In the genomic region with DNA sequence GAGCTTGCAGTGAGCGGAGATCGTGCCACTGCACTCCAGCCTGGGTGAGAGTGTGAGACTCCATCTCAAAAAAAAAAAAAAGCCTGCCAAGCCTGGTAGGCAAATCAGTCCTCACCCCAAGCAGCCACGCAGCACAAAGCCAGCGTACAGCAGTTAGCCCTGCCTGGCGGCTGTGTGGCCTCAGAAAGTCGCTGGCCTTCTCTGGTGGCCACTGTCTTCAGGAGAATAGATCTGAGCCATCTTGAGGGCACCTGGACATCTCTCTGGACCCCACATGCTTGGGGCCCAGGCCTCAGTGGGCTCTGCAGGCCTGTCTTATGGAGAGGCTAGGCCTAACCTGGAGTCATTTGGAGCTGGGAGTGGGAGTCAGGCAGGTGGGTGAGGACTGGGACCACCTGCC, we compare ENCODE assay signal across 22 cellular contexts. TPM values are rescaled to one million over a fixed set of nuclear protein-coding genes. Genes with fewer than 3 reads are reported as not detected.
A peak's percentile ranks its signal among the peaks of the same experiment; 100 is the strongest.
DNase-seq lines count a peak whose midpoint lies in the region; ATAC-seq, FAIRE-seq and TF ChIP-seq lines count a peak whose summit lies in the region.
"Had no signal": no experiment of that assay in that cellular context is flagged by ENCODE, and none has a peak within 500 bp of the region (broad histone marks: within the 10 kb centered on the region; RNA-seq: fewer than 3 reads in every experiment).

No MANE protein-coding gene starts in this region.

- no peak for DNase-seq in HepG2 (ENCODE audit: low spot score)
- DNase-seq in right lobe of liver, result no peak
- DNase-seq in stimulated activated naive B cell treated with anti-CD40 and anti-IgM and Interleukin-4, amounts not matched to agents 10 μg/mL and 1 μg/mL and 100 μg/mL, for 72 hours, result no peak
- peak; percentile 58 for DNase-seq in upper lobe of right lung
- no peak for DNase-seq in SIG-M5 treated with dmso at 0.1 percent for 504 hours (lab: John Stamatoyannopoulos, UW; ENCODE audit: unreplicated experiment)
- DNase-seq in hypothalamus (lab: John Stamatoyannopoulos, UW), result no peak
- DNase-seq: Caco-2; CD4-positive, CD25-positive, alpha-beta regulatory T cell; CD8-positive, alpha-beta T cell; DMS153; DND-41; GM23248; H7; HCEC 1CT had no signal

- H3K9me3 ChIP-seq in HepG2 (ENCODE audit: low read length) (no peaks in the 10 kb centered on the region), right lobe of liver (no peaks in the 10 kb centered on the region), upper lobe of right lung (no peaks in the 10 kb centered on the region)
- H3K9me3 ChIP-seq: Caco-2 had no signal

- BruUV-seq in HepG2 (replicated peaks; lab: Mats Ljungman, UMichigan), result no TSS peak

- no peak overlapping the region for H3K4me3 ChIP-seq in HepG2 (replicated peaks in 1 of 3; ENCODE audit: insufficient read depth in 1 of 3, low read depth in 2 of 3, low read length in 3 of 3)
- H3K4me3 ChIP-seq in right lobe of liver, result no peak overlapping the region
- H3K4me3 ChIP-seq in upper lobe of right lung, result no peak overlapping the region
- H3K4me3 ChIP-seq: BLaER1, GM23248 had no signal

- WGBS in HepG2 (ENCODE audit: low lambda C conversion rate), result 98% methylated on average over 6 of the region's 6 CpGs
- 89% methylated on average over 6 of the region's 6 CpGs for WGBS in right lobe of liver (ENCODE audit: insufficient coverage, low coverage, low lambda C conversion rate, missing lambda C conversion rate)

- peaks cover 16 to 28% of the 10 kb centered on the region in 2 donors for H3K36me3 Mint-ChIP-seq in stimulated activated naive B cell treated with anti-CD40 and anti-IgM and Interleukin-4, amounts not matched to agents 10 μg/mL and 1 μg/mL and 100 μg/mL, for 72 hours

- TF ChIP-seq EP300 in HepG2 (IDR thresholded peaks at IDR 0.05; ENCODE audit: low read depth in 2 of 2, low read length in 2 of 2), result no peak
- no peak for TF ChIP-seq EP300 in HepG2 (CRISPR knock-in tag; IDR thresholded peaks at IDR 0.05; ENCODE audit: borderline replicate concordance)

- intact Hi-C loops in HepG2 (cut with micrococcal nuclease; ENCODE audit: unreplicated experiment), result no loop called here
- intact Hi-C loops in right lobe of liver (cut with DNase I), result no loop called here
- intact Hi-C loops in upper lobe of right lung (cut with DNase I), result no loop called here

- H3K4me1 ChIP-seq in HepG2 (ENCODE audit: insufficient read depth, low read length), result no peaks in the 10 kb centered on the region
- H3K4me1 ChIP-seq in right lobe of liver, result no peaks in the 10 kb centered on the region
- H3K4me1 ChIP-seq in upper lobe of right lung, result no peaks in the 10 kb centered on the region
- H3K4me1 ChIP-seq: BLaER1, Caco-2 had no signal

- H3K79me2 ChIP-seq in HepG2 (ENCODE audit: insufficient read depth, low read length), result no peaks in the 10 kb centered on the region

- H3K36me3 ChIP-seq in HepG2 (replicated peaks in 1 of 2; ENCODE audit: control insufficient read depth in 1 of 2, insufficient read depth in 2 of 2, low read length in 2 of 2), result peaks cover 8 to 15% of the 10 kb centered on the region in 2 experiments; a peak in 4 of 5 replicates
- H3K36me3 ChIP-seq in right lobe of liver, result peaks cover 0 to 31% (median 5%) of the 10 kb centered on the region in 4 donors
- peaks cover 35% of the 10 kb centered on the region for H3K36me3 ChIP-seq in upper lobe of right lung

- TF ChIP-seq CTCF in HepG2 (CRISPR knock-in tag; IDR thresholded peaks at IDR 0.05), result no peak
- TF ChIP-seq CTCF in right lobe of liver (IDR thresholded peaks at IDR 0.05), result no peak
- TF ChIP-seq CTCF in upper lobe of right lung (IDR thresholded peaks at IDR 0.05), result no peak

- no peak overlapping the region for H3K4me3 Mint-ChIP-seq in stimulated activated naive B cell treated with anti-CD40 and anti-IgM and Interleukin-4, amounts not matched to agents 10 μg/mL and 1 μg/mL and 100 μg/mL, for 72 hours
- H3K4me3 Mint-ChIP-seq: B cell; CD4-positive, CD25-positive, alpha-beta regulatory T cell; CD8-positive, alpha-beta T cell had no signal

- H3K4me2 ChIP-seq in HepG2 (ENCODE audit: low read depth, low read length), result no peak overlapping the region
- H3K4me2 ChIP-seq: BLaER1 had no signal

- ATAC-seq in HepG2 (no peak), right lobe of liver (no peak), upper lobe of right lung (no peak)
- no peak for ATAC-seq in stimulated activated naive B cell treated with anti-CD40 and anti-IgM and Interleukin-4, amounts not matched to agents 10 μg/mL and 1 μg/mL and 100 μg/mL, for 72 hours (replicated peaks)
- ATAC-seq: CD8-positive, alpha-beta T cell had no signal

- CTCF ChIA-PET in HepG2 (lab: Yijun Ruan, JAX; ENCODE audit: low intra/inter-chr PET ratio, low total read pairs), result no interaction called here

- H3K9me3 Mint-ChIP-seq in stimulated activated naive B cell treated with anti-CD40 and anti-IgM and Interleukin-4, amounts not matched to agents 10 μg/mL and 1 μg/mL and 100 μg/mL, for 72 hours, result no peaks in the 10 kb centered on the region
- H3K9me3 Mint-ChIP-seq: CD8-positive, alpha-beta T cell had no signal

- H3K27me3 Mint-ChIP-seq in stimulated activated naive B cell treated with anti-CD40 and anti-IgM and Interleukin-4, amounts not matched to agents 10 μg/mL and 1 μg/mL and 100 μg/mL, for 72 hours, result no peaks in the 10 kb centered on the region
- H3K27me3 Mint-ChIP-seq: B cell; CD4-positive, CD25-positive, alpha-beta regulatory T cell had no signal

- H3K27ac ChIP-seq in HepG2 (ENCODE audit: extremely low read length, insufficient read depth, low read length) (no peak overlapping the region), right lobe of liver (no peak overlapping the region), upper lobe of right lung (no peak overlapping the region)
- H3K27ac ChIP-seq: 22Rv1, BLaER1, C4-2B, GM23248 had no signal

- H4K20me1 ChIP-seq in HepG2 (ENCODE audit: insufficient read depth, low read length), result no peaks in the 10 kb centered on the region

- in situ Hi-C loops in HepG2 (cut with HindIII; ENCODE audit: extremely low pct_ligation_motif_present, low pct_unique_long_range_greater_than_20kb), result no loop called here

- H3K9ac ChIP-seq in HepG2 (ENCODE audit: insufficient read depth, low read depth, low read length), result no peak overlapping the region
- H3K9ac ChIP-seq: BLaER1, GM23248 had no signal

- TF ChIP-seq RAD21 in HepG2 (CRISPR knock-in tag; IDR thresholded peaks at IDR 0.05), result no peak

- peaks cover 0 to 2% of the 10 kb centered on the region in 2 donors for H3K4me1 Mint-ChIP-seq in stimulated activated naive B cell treated with anti-CD40 and anti-IgM and Interleukin-4, amounts not matched to agents 10 μg/mL and 1 μg/mL and 100 μg/mL, for 72 hours
- H3K4me1 Mint-ChIP-seq: B cell; CD4-positive, CD25-positive, alpha-beta regulatory T cell had no signal

- FAIRE-seq in HepG2 (lab: Jason Lieb, UNC), result no peak
- FAIRE-seq: A204.1, G401.6, GM12892, H1 had no signal

- no peaks in the 10 kb centered on the region for H3K27me3 ChIP-seq in HepG2 (ENCODE audit: control insufficient read depth in 1 of 2, insufficient read depth in 2 of 2, low read length in 2 of 2)
- H3K27me3 ChIP-seq in right lobe of liver, result no peaks in the 10 kb centered on the region
- H3K27me3 ChIP-seq in upper lobe of right lung, result no peaks in the 10 kb centered on the region
- H3K27me3 ChIP-seq: BLaER1 had no signal

- no peak overlapping the region for H2AFZ ChIP-seq in HepG2 (ENCODE audit: low read length)
- H2AFZ ChIP-seq: GM23248 had no signal

- POLR2A ChIA-PET in HepG2 (lab: Yijun Ruan, JAX), result no interaction called here

- TF ChIP-seq POLR2A in HepG2 (IDR thresholded peaks at IDR 0.05; ENCODE audit: insufficient read depth in 1 of 2, low read depth in 2 of 2, low read length in 2 of 2) (no peak), right lobe of liver (IDR thresholded peaks at IDR 0.05) (no peak)

- peak overlapping the region; percentile 14 for H3K27ac Mint-ChIP-seq in stimulated activated naive B cell treated with anti-CD40 and anti-IgM and Interleukin-4, amounts not matched to agents 10 μg/mL and 1 μg/mL and 100 μg/mL, for 72 hours
- H3K27ac Mint-ChIP-seq: B cell; CD4-positive, CD25-positive, alpha-beta regulatory T cell; CD8-positive, alpha-beta T cell had no signal

RNA-seq across cellular contexts. Expression of a gene that starts 23.0 kb away (rescaled TPM):
- total RNA-seq in HepG2 (2016; rRNA removed; fragmentation: Illumina TruSeq; extraction: Trizol) (20.1 and 22.4 TPM in 2 replicates), right lobe of liver (10 to 100 TPM in 5 of 6 experiments, 1 to 10 TPM in 1; 9.9 to 20.0 (median 14.9) TPM), upper lobe of right lung (25.4 TPM)
- 4.3 and 5.1 TPM in 2 replicates for total RNA-seq in HepG2 (2016; cell fraction: cytosol; rRNA removed; fragmentation: Illumina TruSeq; extraction: Trizol; ENCODE audit: low read depth)
- total RNA-seq in HepG2 (2016; cell fraction: insoluble cytoplasmic fraction; rRNA removed; fragmentation: Illumina TruSeq; extraction: Trizol), result 16.7 and 23.3 TPM in 2 replicates
- 9.8 and 11.2 TPM in 2 replicates for total RNA-seq in HepG2 (2016; cell fraction: membrane; rRNA removed; fragmentation: Illumina TruSeq; extraction: Trizol)
- 9.7 and 15.2 TPM in 2 replicates for total RNA-seq in HepG2 (2016; cell fraction: nucleus; rRNA removed; fragmentation: Illumina TruSeq; extraction: Trizol)
- polyA plus RNA-seq in HepG2 (2011; rRNA removed), result 8.7 and 9.0 TPM in 2 replicates
- polyA plus RNA-seq in HepG2 (2011; cell fraction: cytosol; rRNA removed), result 11.2 and 43.1 TPM in 2 replicates
- polyA plus RNA-seq in HepG2 (2011; cell fraction: nucleus; rRNA removed), result 22.4 and 27.4 TPM in 2 replicates
- polyA plus RNA-seq in HepG2 (2012), result 19.1 and 20.7 TPM in 2 replicates
- 3.3 and 3.5 TPM in 2 replicates for polyA plus RNA-seq in HepG2 (2016; cell fraction: cytosol; fragmentation: Illumina TruSeq; extraction: Trizol; ENCODE audit: low read depth)
- 18.2 and 33.3 TPM in 2 replicates for polyA plus RNA-seq in HepG2 (2016; cell fraction: insoluble cytoplasmic fraction; fragmentation: Illumina TruSeq; extraction: Trizol; ENCODE audit: low read depth)
- 5.6 and 5.9 TPM in 2 replicates for polyA plus RNA-seq in HepG2 (2016; cell fraction: membrane; fragmentation: Illumina TruSeq; extraction: Trizol; ENCODE audit: low read depth)
- 36.3 and 39.1 TPM in 2 replicates for polyA plus RNA-seq in HepG2 (2016; cell fraction: nucleus; fragmentation: Illumina TruSeq; extraction: Trizol; ENCODE audit: insufficient read depth, low read depth)
- polyA minus RNA-seq in HepG2 (2011; rRNA and poly(A)+ RNA removed; ENCODE audit: low replicate concordance), result 12.2 and 13.9 TPM in 2 replicates
- 5.1 and 7.7 TPM in 2 replicates for polyA minus RNA-seq in HepG2 (2011; cell fraction: cytosol; rRNA and poly(A)+ RNA removed)
- polyA minus RNA-seq in HepG2 (2011; cell fraction: nucleus; rRNA and poly(A)+ RNA removed), result 14.5 and 15.1 TPM in 2 replicates

RNA-seq across cellular contexts. Expression of a gene that starts 36.1 kb away (rescaled TPM):
- total RNA-seq in HepG2 (2016; rRNA removed; fragmentation: Illumina TruSeq; extraction: Trizol) (3.5 and 3.6 TPM in 2 replicates), right lobe of liver (10 to 100 TPM; 19.0 to 38.5 (median 27.7) TPM), upper lobe of right lung (54.3 TPM)
- 1.8 TPM in 2 replicates for total RNA-seq in HepG2 (2016; cell fraction: cytosol; rRNA removed; fragmentation: Illumina TruSeq; extraction: Trizol; ENCODE audit: low read depth)
- total RNA-seq in HepG2 (2016; cell fraction: insoluble cytoplasmic fraction; rRNA removed; fragmentation: Illumina TruSeq; extraction: Trizol), result 2.7 and 3.2 TPM in 2 replicates
- total RNA-seq in HepG2 (2016; cell fraction: membrane; rRNA removed; fragmentation: Illumina TruSeq; extraction: Trizol), result 3.7 and 4.3 TPM in 2 replicates
- 3.0 and 3.1 TPM in 2 replicates for total RNA-seq in HepG2 (2016; cell fraction: nucleus; rRNA removed; fragmentation: Illumina TruSeq; extraction: Trizol)
- 4.0 and 5.5 TPM in 2 replicates for polyA plus RNA-seq in HepG2 (2011; rRNA removed)
- 2.9 and 4.8 TPM in 2 replicates for polyA plus RNA-seq in HepG2 (2011; cell fraction: cytosol; rRNA removed)
- polyA plus RNA-seq in HepG2 (2011; cell fraction: nucleus; rRNA removed), result 23.5 and 34.3 TPM in 2 replicates
- polyA plus RNA-seq in HepG2 (2012), result 4.7 and 6.0 TPM in 2 replicates
- polyA plus RNA-seq in HepG2 (2016; cell fraction: cytosol; fragmentation: Illumina TruSeq; extraction: Trizol; ENCODE audit: low read depth), result 0.96 and 1.2 TPM in 2 replicates
- polyA plus RNA-seq in HepG2 (2016; cell fraction: insoluble cytoplasmic fraction; fragmentation: Illumina TruSeq; extraction: Trizol; ENCODE audit: low read depth), result 4.5 and 4.8 TPM in 2 replicates
- polyA plus RNA-seq in HepG2 (2016; cell fraction: membrane; fragmentation: Illumina TruSeq; extraction: Trizol; ENCODE audit: low read depth), result 2.7 and 3.0 TPM in 2 replicates
- polyA plus RNA-seq in HepG2 (2016; cell fraction: nucleus; fragmentation: Illumina TruSeq; extraction: Trizol; ENCODE audit: insufficient read depth, low read depth), result 9.7 and 9.9 TPM in 2 replicates
- 4.3 and 12.1 TPM in 2 replicates for polyA minus RNA-seq in HepG2 (2011; rRNA and poly(A)+ RNA removed; ENCODE audit: low replicate concordance)
- polyA minus RNA-seq in HepG2 (2011; cell fraction: cytosol; rRNA and poly(A)+ RNA removed), result 9.4 and 10.5 TPM in 2 replicates
- 5.0 and 5.4 TPM in 2 replicates for polyA minus RNA-seq in HepG2 (2011; cell fraction: nucleus; rRNA and poly(A)+ RNA removed)

RNA-seq across cellular contexts. Expression of a gene that starts 45.3 kb away (rescaled TPM):
- 1,722 and 1,777 TPM in 2 replicates for total RNA-seq in HepG2 (2016; rRNA removed; fragmentation: Illumina TruSeq; extraction: Trizol)
- total RNA-seq in HepG2 (2016; cell fraction: cytosol; rRNA removed; fragmentation: Illumina TruSeq; extraction: Trizol; ENCODE audit: low read depth), result 663 and 837 TPM in 2 replicates
- total RNA-seq in HepG2 (2016; cell fraction: insoluble cytoplasmic fraction; rRNA removed; fragmentation: Illumina TruSeq; extraction: Trizol), result 1,312 and 1,845 TPM in 2 replicates
- total RNA-seq in HepG2 (2016; cell fraction: membrane; rRNA removed; fragmentation: Illumina TruSeq; extraction: Trizol), result 2,334 and 2,783 TPM in 2 replicates
- 709 and 773 TPM in 2 replicates for total RNA-seq in HepG2 (2016; cell fraction: nucleus; rRNA removed; fragmentation: Illumina TruSeq; extraction: Trizol)
- 1,441 and 1,465 TPM in 2 replicates for polyA plus RNA-seq in HepG2 (2011; rRNA removed)
- polyA plus RNA-seq in HepG2 (2011; cell fraction: cytosol; rRNA removed), result 1,619 and 2,301 TPM in 2 replicates
- polyA plus RNA-seq in HepG2 (2011; cell fraction: nucleus; rRNA removed), result 945 and 1,058 TPM in 2 replicates
- polyA plus RNA-seq in HepG2 (2012), result 2,825 and 3,817 TPM in 2 replicates
- polyA plus RNA-seq in HepG2 (2016; cell fraction: cytosol; fragmentation: Illumina TruSeq; extraction: Trizol; ENCODE audit: low read depth), result 660 and 778 TPM in 2 replicates
- polyA plus RNA-seq in HepG2 (2016; cell fraction: insoluble cytoplasmic fraction; fragmentation: Illumina TruSeq; extraction: Trizol; ENCODE audit: low read depth), result 1,198 and 1,548 TPM in 2 replicates
- polyA plus RNA-seq in HepG2 (2016; cell fraction: membrane; fragmentation: Illumina TruSeq; extraction: Trizol; ENCODE audit: low read depth), result 1,837 and 2,206 TPM in 2 replicates
- 1,012 and 1,080 TPM in 2 replicates for polyA plus RNA-seq in HepG2 (2016; cell fraction: nucleus; fragmentation: Illumina TruSeq; extraction: Trizol; ENCODE audit: insufficient read depth, low read depth)
- 1,462 and 3,209 TPM in 2 replicates for polyA minus RNA-seq in HepG2 (2011; rRNA and poly(A)+ RNA removed; ENCODE audit: low replicate concordance)
- polyA minus RNA-seq in HepG2 (2011; cell fraction: cytosol; rRNA and poly(A)+ RNA removed), result 1,805 and 1,823 TPM in 2 replicates
- 434 and 615 TPM in 2 replicates for polyA minus RNA-seq in HepG2 (2011; cell fraction: nucleus; rRNA and poly(A)+ RNA removed)
- 1,000 to 10,000 TPM in 4 of 6 experiments, 100 to 1,000 TPM in 2; 933 to 1,231 (median 1,031) TPM for total RNA-seq in right lobe of liver
- 1,960 TPM for total RNA-seq in upper lobe of right lung

RNA-seq across cellular contexts. Expression of a gene that starts 59.7 kb away (rescaled TPM):
- total RNA-seq in HepG2 (2016; rRNA removed; fragmentation: Illumina TruSeq; extraction: Trizol) (22.0 and 30.5 TPM in 2 replicates), right lobe of liver (10 to 100 TPM; 13.1 to 63.7 (median 24.9) TPM), upper lobe of right lung (70.7 TPM)
- total RNA-seq in HepG2 (2016; cell fraction: cytosol; rRNA removed; fragmentation: Illumina TruSeq; extraction: Trizol; ENCODE audit: low read depth), result 5.0 and 5.5 TPM in 2 replicates
- 18.7 and 32.5 TPM in 2 replicates for total RNA-seq in HepG2 (2016; cell fraction: insoluble cytoplasmic fraction; rRNA removed; fragmentation: Illumina TruSeq; extraction: Trizol)
- 9.6 and 13.4 TPM in 2 replicates for total RNA-seq in HepG2 (2016; cell fraction: membrane; rRNA removed; fragmentation: Illumina TruSeq; extraction: Trizol)
- 20.1 and 21.1 TPM in 2 replicates for total RNA-seq in HepG2 (2016; cell fraction: nucleus; rRNA removed; fragmentation: Illumina TruSeq; extraction: Trizol)
- 37.3 and 51.9 TPM in 2 replicates for polyA plus RNA-seq in HepG2 (2011; rRNA removed)
- polyA plus RNA-seq in HepG2 (2011; cell fraction: cytosol; rRNA removed), result 36.9 and 42.7 TPM in 2 replicates
- 102 and 107 TPM in 2 replicates for polyA plus RNA-seq in HepG2 (2011; cell fraction: nucleus; rRNA removed)
- 20.1 and 33.8 TPM in 2 replicates for polyA plus RNA-seq in HepG2 (2012)
- polyA plus RNA-seq in HepG2 (2016; cell fraction: cytosol; fragmentation: Illumina TruSeq; extraction: Trizol; ENCODE audit: low read depth), result 2.6 and 2.9 TPM in 2 replicates
- polyA plus RNA-seq in HepG2 (2016; cell fraction: insoluble cytoplasmic fraction; fragmentation: Illumina TruSeq; extraction: Trizol; ENCODE audit: low read depth), result 20.1 and 23.6 TPM in 2 replicates
- 5.9 and 6.0 TPM in 2 replicates for polyA plus RNA-seq in HepG2 (2016; cell fraction: membrane; fragmentation: Illumina TruSeq; extraction: Trizol; ENCODE audit: low read depth)
- 45.3 and 46.8 TPM in 2 replicates for polyA plus RNA-seq in HepG2 (2016; cell fraction: nucleus; fragmentation: Illumina TruSeq; extraction: Trizol; ENCODE audit: insufficient read depth, low read depth)
- polyA minus RNA-seq in HepG2 (2011; rRNA and poly(A)+ RNA removed; ENCODE audit: low replicate concordance), result 44.0 and 66.3 TPM in 2 replicates
- polyA minus RNA-seq in HepG2 (2011; cell fraction: cytosol; rRNA and poly(A)+ RNA removed), result 15.7 and 22.0 TPM in 2 replicates
- polyA minus RNA-seq in HepG2 (2011; cell fraction: nucleus; rRNA and poly(A)+ RNA removed), result 24.7 and 27.2 TPM in 2 replicates
